8 cellular contexts compared by ENCODE assay signal in the genomic region with DNA sequence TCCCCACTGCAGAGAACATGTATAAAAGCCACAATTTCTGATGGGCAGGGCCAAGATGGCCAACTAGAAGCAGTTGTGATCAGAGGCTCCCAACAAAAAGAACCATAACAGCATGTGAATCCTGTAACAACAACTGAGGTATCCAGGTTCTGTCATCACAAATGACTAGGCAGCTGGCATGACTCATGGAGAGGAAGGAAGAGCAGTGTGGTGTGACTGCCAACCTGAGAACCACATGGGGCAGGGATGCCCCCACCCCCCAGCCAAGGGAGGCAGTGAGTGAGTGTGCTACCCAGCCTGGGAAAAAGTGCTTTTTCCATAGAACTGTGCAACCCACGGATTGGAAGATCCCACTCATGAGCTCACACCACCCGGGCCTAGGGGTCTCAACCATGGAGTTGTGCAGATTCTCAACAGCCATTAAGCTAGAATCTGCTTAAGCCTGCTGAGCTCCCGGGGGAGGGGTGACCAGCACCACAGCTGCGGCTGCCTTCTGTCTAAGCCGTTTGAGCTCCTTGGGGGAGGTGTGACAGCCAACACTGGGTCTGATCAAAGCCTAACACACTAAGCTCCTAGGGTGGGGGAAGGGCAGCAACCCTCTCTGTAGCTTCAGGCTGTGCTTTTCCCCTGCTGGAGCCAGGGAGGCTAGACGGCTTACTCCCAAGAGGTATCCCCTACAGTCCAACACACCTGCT.
A peak's percentile ranks its signal among the peaks of the same experiment; 100 is the strongest.
DNase-seq lines count a peak whose midpoint lies in the region; TF ChIP-seq lines count a peak whose summit lies in the region.

No MANE protein-coding gene starts in this region.

- no peak overlapping the region for H3K4me3 Mint-ChIP-seq in H9

- H2BK15ac ChIP-seq in H9 (ENCODE audit: low read depth, low read length) = no peak overlapping the region

- POLR2A ChIA-PET in OCI-LY7 (lab: Charles Lee) = no interaction called here
- POLR2A ChIA-PET in HEK293T (lab: Yijun Ruan, JAX) = no interaction called here

- no peak overlapping the region for H3K27ac ChIP-seq in H9 (ENCODE audit: insufficient read length, low read depth, low read length)
- no peak overlapping the region for H3K27ac ChIP-seq in OCI-LY7 (ENCODE audit: low read depth, low read length, poor library complexity, severe bottlenecking)
- H3K27ac ChIP-seq in mammary epithelial cell (ENCODE audit: insufficient read depth, low read depth, low read length) = no peak overlapping the region
- H3K27ac ChIP-seq in suprapubic skin = no peak overlapping the region

- no peak overlapping the region for H2AK5ac ChIP-seq in H9 (ENCODE audit: insufficient read length, low read length)

- no peak overlapping the region for H3K18ac ChIP-seq in H9 (ENCODE audit: insufficient read length, low read depth, low read length)

- peaks cover 1 to 23% (median 2%) of the 10 kb centered on the region in 3 experiments; a peak in 5 of 7 replicates for H3K36me3 Mint-ChIP-seq in H9 (ENCODE audit: insufficient read depth in 1 of 3, low read depth in 3 of 3)

- H3K27me3 Mint-ChIP-seq in H9 (ENCODE audit: low read depth) = no peaks in the 10 kb centered on the region; the same call in 1 of the 2 replicates

- H2BK5ac ChIP-seq in H9 (ENCODE audit: insufficient read length, low read length) = no peak overlapping the region

- no peak overlapping the region for H4K5ac ChIP-seq in H9 (ENCODE audit: insufficient read length, low read depth, low read length)

- no peak overlapping the region for H3K23ac ChIP-seq in H9 (ENCODE audit: insufficient read length, low read depth, low read length)

- TF ChIP-seq EP300 in suprapubic skin (IDR thresholded peaks at IDR 0.05) = no peak

- H3K4ac ChIP-seq in H9 (ENCODE audit: low read depth, low read length) = no peak overlapping the region

- H3K9me2 ChIP-seq in OCI-LY7 (ENCODE audit: insufficient read depth, low read length) = no peaks in the 10 kb centered on the region

- H3K4me1 Mint-ChIP-seq in H9 = peaks cover 3 to 13% of the 10 kb centered on the region in 2 experiments

- DNase-seq in H9 (peak; percentile 37), OCI-LY7 (ENCODE audit: low spot score) (peak; percentile 55), mammary epithelial cell (peak; percentile 16), NCI-H1694 treated with DMSO at 0.1 percent for 48 hours (lab: John Stamatoyannopoulos, UW) (no peak), HEK293T (ENCODE audit: extremely low spot score) (no peak), suprapubic skin (ENCODE audit: low spot score in 2 of 2) (no peak), LoVo (ENCODE audit: low spot score) (no peak)
- DNase-seq in stimulated activated CD4-positive, alpha-beta T cell treated with anti-CD3 and anti-CD28 coated beads, TNF-alpha, amount 100 ng/mL, for 48 hours (ENCODE audit: low read depth in 3 of 3) = peak; percentile 6 to 29 (median 17)

- H2BK12ac ChIP-seq in H9 (ENCODE audit: insufficient read length, low read depth, low read length) = no peak overlapping the region

- TF ChIP-seq POLR2A in suprapubic skin (IDR thresholded peaks at IDR 0.05) = no peak

- H3T11ph ChIP-seq in H9 (ENCODE audit: low read length) = no peak overlapping the region

- H3K9me3 Mint-ChIP-seq in H9 = peaks cover 12 to 27% of the 10 kb centered on the region in 2 experiments

- H3K4me2 ChIP-seq in H9 (ENCODE audit: insufficient read depth, insufficient read length, low read length) (no peak overlapping the region), OCI-LY7 (ENCODE audit: low read length) (0 out of 2 replicates have a peak overlapping the region, but pooled peaks have one; percentile 21), mammary epithelial cell (ENCODE audit: insufficient read depth, low read depth, low read length) (no peak overlapping the region)

- intact Hi-C loops in OCI-LY7 (cut with micrococcal nuclease; ENCODE audit: unreplicated experiment) (no loop called here), mammary epithelial cell (cut with micrococcal nuclease) (no loop called here)

- H3K79me2 ChIP-seq in H9 (ENCODE audit: insufficient read depth, low read length) (no peaks in the 10 kb centered on the region), OCI-LY7 (ENCODE audit: insufficient read depth, low read depth, low read length) (no peaks in the 10 kb centered on the region), mammary epithelial cell (ENCODE audit: insufficient read depth, low read length) (no peaks in the 10 kb centered on the region)

- H3K36me3 ChIP-seq in OCI-LY7 (ENCODE audit: insufficient read depth, low read length) (no peaks in the 10 kb centered on the region), mammary epithelial cell (ENCODE audit: insufficient read depth, low read length) (no peaks in the 10 kb centered on the region), suprapubic skin (no peaks in the 10 kb centered on the region)

- H2BK120ac ChIP-seq in H9 (ENCODE audit: low read depth, low read length, poor library complexity, severe bottlenecking) = no peak overlapping the region

- H4K91ac ChIP-seq in H9 (ENCODE audit: insufficient read length, low read depth, low read length) = no peak overlapping the region

- no peak overlapping the region for H2AFZ ChIP-seq in H9 (ENCODE audit: low read length)
- peak overlapping the region; percentile 56; the same call in 1 of the 2 replicates for H2AFZ ChIP-seq in OCI-LY7 (ENCODE audit: low read length)
- no peak overlapping the region for H2AFZ ChIP-seq in mammary epithelial cell (ENCODE audit: low read depth, low read length)

- dilution Hi-C loops in mammary epithelial cell (cut with HindIII; ENCODE audit: low sequenced_read_pairs) = no loop called here

- TF ChIP-seq CTCF in H9 (conservative IDR thresholded peaks at IDR 0.05) (no peak), OCI-LY7 (conservative IDR thresholded peaks at IDR 0.05; ENCODE audit: low read length) (no peak), mammary epithelial cell (conservative IDR thresholded peaks at IDR 0.05 in 1 of 2, IDR thresholded peaks at IDR 0.05 in 1 of 2; ENCODE audit: extremely low read depth in 1 of 2, insufficient read depth in 1 of 2, low read depth in 1 of 2, low read length in 2 of 2) (no peak), suprapubic skin (IDR thresholded peaks at IDR 0.05) (no peak)

- no peak overlapping the region for H3K4me3 ChIP-seq in OCI-LY7 (ENCODE audit: low read depth, low read length, poor library complexity, severe bottlenecking)
- no peak overlapping the region for H3K4me3 ChIP-seq in mammary epithelial cell (replicated peaks in 1 of 3; ENCODE audit: insufficient read depth in 1 of 3, low read depth in 2 of 3, low read length in 3 of 3)
- H3K4me3 ChIP-seq in suprapubic skin = no peak overlapping the region

- no peaks in the 10 kb centered on the region for H3K9me3 ChIP-seq in H9 (ENCODE audit: control insufficient read depth, low read depth, low read length)
- H3K9me3 ChIP-seq in OCI-LY7 (ENCODE audit: low read length) = no peaks in the 10 kb centered on the region
- peaks cover 13% of the 10 kb centered on the region for H3K9me3 ChIP-seq in mammary epithelial cell (replicated peaks; ENCODE audit: insufficient read depth, low read length)
- peaks cover 7% of the 10 kb centered on the region for H3K9me3 ChIP-seq in suprapubic skin

- in situ Hi-C loops in mammary epithelial cell (cut with MboI; ENCODE audit: low sequenced_read_pairs in 2 of 2) = no loop called here

- no peak overlapping the region for H2BK20ac ChIP-seq in H9 (ENCODE audit: low read depth, low read length, poor library complexity, severe bottlenecking)

- no TSS peak for BruUV-seq in OCI-LY7 (replicated peaks; lab: Mats Ljungman, UMichigan)
- no TSS peak for BruUV-seq in mammary epithelial cell (replicated peaks; lab: Mats Ljungman, UMichigan)

- H3K27ac Mint-ChIP-seq in H9 = no peak overlapping the region

- H4K8ac ChIP-seq in H9 (replicated peaks; ENCODE audit: insufficient read length, low read depth, low read length) = no peak overlapping the region

- H3K4me1 ChIP-seq in H9 (ENCODE audit: insufficient read depth, low read length) = no peaks in the 10 kb centered on the region; the same call in 1 of the 2 replicates
- peaks cover 13% of the 10 kb centered on the region for H3K4me1 ChIP-seq in OCI-LY7 (ENCODE audit: insufficient read depth, low read length, poor library complexity, severe bottlenecking)
- H3K4me1 ChIP-seq in mammary epithelial cell (ENCODE audit: insufficient read depth, low read length) = no peaks in the 10 kb centered on the region
- H3K4me1 ChIP-seq in suprapubic skin = no peaks in the 10 kb centered on the region

- H3K27me3 ChIP-seq in H9 (ENCODE audit: insufficient read depth, low read length) (no peaks in the 10 kb centered on the region), mammary epithelial cell (ENCODE audit: insufficient read depth, low read length) (no peaks in the 10 kb centered on the region), suprapubic skin (no peaks in the 10 kb centered on the region)

- no peak overlapping the region; the same call in 1 of the 2 replicates for H3K14ac ChIP-seq in H9 (ENCODE audit: insufficient read depth, low read length)

- H3K56ac ChIP-seq in H9 (ENCODE audit: insufficient read length, low read depth, low read length) = no peak overlapping the region

- H3K9ac ChIP-seq in H9 (ENCODE audit: extremely low read depth, insufficient read length, low read length) (no peak overlapping the region), mammary epithelial cell (ENCODE audit: insufficient read depth, low read length) (no peak overlapping the region)

- CTCF ChIA-PET in OCI-LY7 (lab: Charles Lee; ENCODE audit: unreplicated experiment) = no interaction called here
- CTCF ChIA-PET in mammary epithelial cell (lab: Charles Lee; ENCODE audit: low non-redundant PET) = no interaction called here
- CTCF ChIA-PET in HEK293T (lab: Yijun Ruan, JAX) = no interaction called here

- H4K20me1 ChIP-seq in H9 (ENCODE audit: control insufficient read depth, insufficient read depth, insufficient read length) (no peaks in the 10 kb centered on the region), OCI-LY7 (ENCODE audit: insufficient read depth, low read length) (no peaks in the 10 kb centered on the region), mammary epithelial cell (ENCODE audit: insufficient read depth, low read length) (no peaks in the 10 kb centered on the region)

- WGBS in H9 (ENCODE audit: extremely low coverage, insufficient read length, low lambda C conversion rate) = no CpG with 5 or more reads among the region's 6 CpGs
- WGBS in mammary epithelial cell (ENCODE audit: low coverage, missing lambda C conversion rate) = 60% methylated on average over 1 of the region's 6 CpGs
- WGBS in suprapubic skin = 100% methylated on average over 1 of the region's 6 CpGs

- no peaks in the 10 kb centered on the region for H3K79me1 ChIP-seq in H9 (ENCODE audit: insufficient read depth, low read depth, low read length, poor library complexity, severe bottlenecking)

- no peaks in the 10 kb centered on the region for H3K23me2 ChIP-seq in H9 (ENCODE audit: insufficient read length, low read depth, low read length, poor library complexity, severe bottlenecking)

TF ChIP-seq in HEK293T, 16 proteins besides CTCF, POLR2A, EP300 and RAD21:
- TF ChIP-seq LEF1 (IDR thresholded peaks at IDR 0.05; ENCODE audit: borderline replicate concordance) = no peak

Comparison
In these comparisons a context has a peak if more than half of its experiments do, and no peak if none do; other contexts are left out.
1. DNase-seq: peak in H9 (single experiment), OCI-LY7 (single experiment), mammary epithelial cell (single experiment) and stimulated activated CD4-positive, alpha-beta T cell treated with anti-CD3 and anti-CD28 coated beads, TNF-alpha, amount 100 ng/mL, for 48 hours (3 of 3); none in NCI-H1694 treated with DMSO at 0.1 percent for 48 hours (single experiment), HEK293T (single experiment), suprapubic skin (0 of 2) and LoVo (single experiment).